11 cellular contexts compared by ENCODE assay signal in the genomic region with DNA sequence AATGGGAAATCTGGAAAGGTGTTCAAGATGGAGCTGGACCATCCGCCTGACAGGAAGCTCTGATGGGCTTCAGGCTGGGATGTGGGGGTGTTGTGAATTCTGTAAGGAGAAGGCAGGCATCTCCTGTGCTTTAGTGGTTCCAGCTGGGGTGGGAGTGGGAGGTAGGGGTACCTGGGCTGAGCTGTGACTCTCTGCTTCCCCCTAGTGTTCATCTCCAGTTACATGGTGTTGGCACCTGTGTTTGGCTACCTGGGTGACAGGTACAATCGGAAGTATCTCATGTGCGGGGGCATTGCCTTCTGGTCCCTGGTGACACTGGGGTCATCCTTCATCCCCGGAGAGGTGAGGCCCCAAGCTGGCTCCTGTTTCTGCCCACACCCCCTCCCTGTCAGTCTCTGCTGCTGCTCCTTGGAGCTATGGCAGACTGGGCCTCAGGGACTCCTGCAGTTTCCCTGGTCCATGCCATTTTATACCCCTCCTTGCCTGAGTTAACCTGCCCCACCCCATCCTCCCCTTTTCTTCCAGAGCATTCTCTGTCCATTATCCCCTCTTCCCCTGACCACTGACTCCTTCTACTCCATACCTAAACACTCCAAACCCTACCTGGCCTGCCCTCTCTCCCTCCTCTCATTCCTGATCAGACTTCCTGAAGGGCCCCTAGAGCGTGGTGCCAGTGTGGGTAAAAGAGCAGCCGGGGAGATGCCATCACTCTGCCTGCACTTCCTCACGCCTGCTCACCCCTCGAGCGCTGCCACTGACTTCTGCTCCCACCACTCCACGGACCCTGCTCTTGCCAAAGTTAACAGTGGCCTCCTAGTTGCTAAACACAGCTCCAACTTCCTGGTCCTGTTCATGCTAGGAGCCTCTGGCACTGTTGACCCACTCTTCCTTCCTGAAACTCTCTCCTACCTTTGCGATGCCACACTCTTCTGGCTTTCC. TPM values are rescaled to one million over a fixed set of nuclear protein-coding genes. Genes with fewer than 3 reads are reported as not detected.
DNase-seq lines count a peak whose midpoint lies in the region; ATAC-seq and TF ChIP-seq lines count a peak whose summit lies in the region.
"Had no signal": no experiment of that assay in that cellular context is flagged by ENCODE, and none has a peak within 500 bp of the region (broad histone marks: within the 10 kb centered on the region; RNA-seq: fewer than 3 reads in every experiment).

No MANE protein-coding gene starts in this region.

- no peak overlapping the region for H3K27ac ChIP-seq in C4-2B

- DNase-seq in GM13977 (ENCODE audit: low spot score), result peak; percentile 60
- DNase-seq in T-helper 17 cell, result no peak
- DNase-seq in left kidney (ENCODE audit: low read depth, low spot score), result peak; percentile 52
- DNase-seq in AG20443 (ENCODE audit: low spot score), result no peak
- no peak for DNase-seq in GDM1 (lab: John Stamatoyannopoulos, UW)
- no peak for DNase-seq in GF-D8 (lab: John Stamatoyannopoulos, UW)
- DNase-seq: NCI-H1694 treated with DMSO at 0.1 percent for 48 hours; stimulated activated naive CD8-positive, alpha-beta T cell treated with anti-CD3 and anti-CD28 coated beads, Interleukin-15, Interleukin-2, amounts not matched to agents 100 U/mL and 50 U/mL, for 24 hours had no signal

- H3K9me3 ChIP-seq in T-helper 17 cell (ENCODE audit: control insufficient read depth, low read length, poor library complexity, severe bottlenecking), result no peaks in the 10 kb centered on the region

- peaks cover 5% of the 10 kb centered on the region for H3K36me3 Mint-ChIP-seq in T-helper 17 cell (ENCODE audit: low read depth)

- peak overlapping the region; percentile 41 for H3K27ac Mint-ChIP-seq in T-helper 17 cell
- H3K27ac Mint-ChIP-seq: memory B cell had no signal

- TF ChIP-seq CTCF in C4-2B (conservative IDR thresholded peaks at IDR 0.05) (peak; percentile 87), GM13977 (IDR thresholded peaks at IDR 0.05; ENCODE audit: extremely low read depth, insufficient read depth, missing control alignments) (peak; percentile 60)

- H3K27me3 Mint-ChIP-seq in T-helper 17 cell, result no peaks in the 10 kb centered on the region
- H3K27me3 Mint-ChIP-seq: memory B cell had no signal

- in situ Hi-C loops in GM13977 (cut with MboI; ENCODE audit: low pct_unique_long_range_greater_than_20kb, low sequenced_read_pairs, unreplicated experiment), result no loop called here

- ATAC-seq in T-helper 17 cell (no peak), HG03095 (IDR thresholded peaks at IDR 0.05; ENCODE audit: unreplicated experiment) (no peak)
- ATAC-seq: stimulated activated naive CD8-positive, alpha-beta T cell treated with anti-CD3 and anti-CD28 coated beads, Interleukin-15, Interleukin-2, amounts not matched to agents 100 U/mL and 50 U/mL, for 24 hours had no signal

- H3K4me3 Mint-ChIP-seq in T-helper 17 cell, result no peak overlapping the region
- H3K4me3 Mint-ChIP-seq: memory B cell had no signal

- peaks cover 31% of the 10 kb centered on the region for H3K4me1 Mint-ChIP-seq in T-helper 17 cell

RNA-seq across cellular contexts. Expression of a gene that starts 3.4 kb away (rescaled TPM):
- 10 to 100 TPM; 24.4 to 28.1 TPM for total RNA-seq in T-helper 17 cell

RNA-seq across cellular contexts. Expression of a gene that starts 6.9 kb away (rescaled TPM):
- total RNA-seq in T-helper 17 cell, result 100 to 1,000 TPM; 191 to 193 TPM

RNA-seq across cellular contexts. Expression of a gene that starts 27.2 kb away (rescaled TPM):
- total RNA-seq in T-helper 17 cell, result 10 to 100 TPM; 67.7 to 70.9 TPM

RNA-seq across cellular contexts. Expression of a gene that starts 46.2 kb away (rescaled TPM):
- 1 to 10 TPM in 1 of 2 donors, not detected in 1; 4.0 TPM for total RNA-seq in T-helper 17 cell

RNA-seq across cellular contexts. Expression of a gene that starts 52.9 kb away (rescaled TPM):
- 10 to 100 TPM; 25.2 to 25.3 TPM for total RNA-seq in T-helper 17 cell

Comparison
In these comparisons a context has a peak if more than half of its experiments do, and no peak if none do; other contexts are left out.
1. DNase-seq: peak in GM13977 (single experiment) and left kidney (single experiment); none in T-helper 17 cell (0 of 3), AG20443 (single experiment), GDM1 (single experiment) and GF-D8 (single experiment).